ENCODE assay signal across 8 cellular contexts in the genomic region with DNA sequence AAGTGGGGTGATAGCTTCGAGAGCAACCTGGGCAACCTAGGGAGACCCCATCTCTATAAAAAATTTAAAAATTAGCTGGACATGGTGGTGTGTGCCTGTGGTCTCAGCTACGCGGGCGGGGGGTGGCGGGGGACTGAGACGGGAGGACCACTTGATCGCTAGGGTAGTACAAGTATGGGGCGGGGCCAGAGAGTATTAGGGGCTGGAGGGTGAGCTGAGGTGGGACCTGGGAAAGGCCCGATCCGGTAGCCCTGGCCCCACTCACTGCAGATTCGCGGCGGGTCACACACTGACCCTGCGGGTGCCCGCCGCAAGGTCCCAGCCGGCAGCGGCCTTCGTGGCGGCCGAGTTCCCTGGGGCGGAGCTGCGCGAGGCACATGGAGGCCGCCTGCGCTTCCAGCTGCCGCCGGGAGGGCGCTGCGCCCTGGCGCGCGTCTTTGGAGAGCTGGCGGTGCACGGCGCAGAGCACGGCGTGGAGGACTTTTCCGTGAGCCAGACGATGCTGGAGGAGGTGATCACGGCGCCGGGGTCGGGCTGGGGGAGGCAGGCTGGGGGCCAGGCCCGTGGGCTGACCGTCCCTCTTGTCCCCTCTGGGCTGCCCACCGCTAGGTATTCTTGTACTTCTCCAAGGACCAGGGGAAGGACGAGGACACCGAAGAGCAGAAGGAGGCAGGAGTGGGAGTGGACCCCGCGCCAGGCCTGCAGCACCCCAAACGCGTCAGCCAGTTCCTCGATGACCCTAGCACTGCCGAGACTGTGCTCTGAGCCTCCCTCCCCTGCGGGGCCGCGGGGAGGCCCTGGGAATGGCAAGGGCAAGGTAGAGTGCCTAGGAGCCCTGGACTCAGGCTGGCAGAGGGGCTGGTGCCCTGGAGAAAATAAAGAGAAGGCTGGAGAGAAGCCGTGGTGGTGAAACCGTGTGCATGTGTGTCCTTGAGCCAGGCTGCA. TPM values are rescaled to one million over a fixed set of nuclear protein-coding genes. Genes with fewer than 3 reads are reported as not detected.
DNase-seq lines count a peak whose midpoint lies in the region; ATAC-seq and TF ChIP-seq lines count a peak whose summit lies in the region.

No MANE protein-coding gene starts in this region.

- no peaks in the 10 kb centered on the region for H3K27me3 ChIP-seq in MG63
- no peaks in the 10 kb centered on the region for H3K27me3 ChIP-seq in lower lobe of right lung (ENCODE audit: low read depth)

- H3K4me1 Mint-ChIP-seq in stimulated activated naive CD8-positive, alpha-beta T cell treated with anti-CD3 and anti-CD28 coated beads, Interleukin-15, Interleukin-2, amounts not matched to agents 100 ng/mL and 50 ng/mL, for 24 hours (ENCODE audit: low read depth): peaks cover 33% of the 10 kb centered on the region

- intact Hi-C loops in lower lobe of right lung (cut with DNase I): no loop called here

- H3K9me3 Mint-ChIP-seq in stimulated activated naive CD8-positive, alpha-beta T cell treated with anti-CD3 and anti-CD28 coated beads, Interleukin-15, Interleukin-2, amounts not matched to agents 100 ng/mL and 50 ng/mL, for 24 hours: no peaks in the 10 kb centered on the region

- peak; percentile 77 for TF ChIP-seq CTCF in GM10266 (IDR thresholded peaks at IDR 0.05; ENCODE audit: control insufficient read depth, insufficient read depth, low read depth, missing control alignments)
- peak; percentile 96 for TF ChIP-seq CTCF in lower lobe of right lung (IDR thresholded peaks at IDR 0.05)

- H3K36me3 Mint-ChIP-seq in stimulated activated naive CD8-positive, alpha-beta T cell treated with anti-CD3 and anti-CD28 coated beads, Interleukin-15, Interleukin-2, amounts not matched to agents 100 ng/mL and 50 ng/mL, for 24 hours (ENCODE audit: low read depth): peaks cover 11% of the 10 kb centered on the region

- H3K4me3 ChIP-seq in MG63 (no peak overlapping the region), lower lobe of right lung (peak overlapping the region; percentile 73)

- H3K4me3 Mint-ChIP-seq in stimulated activated naive CD8-positive, alpha-beta T cell treated with anti-CD3 and anti-CD28 coated beads, Interleukin-15, Interleukin-2, amounts not matched to agents 100 ng/mL and 50 ng/mL, for 24 hours: peak overlapping the region; percentile 27

- no peaks in the 10 kb centered on the region for H3K9me3 ChIP-seq in MG63
- no peaks in the 10 kb centered on the region for H3K9me3 ChIP-seq in lower lobe of right lung

- ATAC-seq in lower lobe of right lung (peak; percentile 79 to 83), HG03354 (IDR thresholded peaks at IDR 0.05; ENCODE audit: poor library complexity, severe bottlenecking, unreplicated experiment) (no peak), GM21737 (IDR thresholded peaks at IDR 0.05; ENCODE audit: unreplicated experiment) (no peak)

- H3K4me1 ChIP-seq in lower lobe of right lung: peaks cover 54% of the 10 kb centered on the region

- H3K27ac ChIP-seq in lower lobe of right lung: peak overlapping the region; percentile 81

- no peak overlapping the region for H3K27ac Mint-ChIP-seq in stimulated activated naive CD8-positive, alpha-beta T cell treated with anti-CD3 and anti-CD28 coated beads, Interleukin-15, Interleukin-2, amounts not matched to agents 100 ng/mL and 50 ng/mL, for 24 hours

- DNase-seq in GM10266 (ENCODE audit: extremely low spot score) (peak; percentile 74), MG63 (peak; percentile 66), dermis microvascular lymphatic vessel endothelial cell (ENCODE audit: low read depth in 2 of 2) (peak; percentile 49 to 77), lower lobe of right lung (peak; percentile 89)
- DNase-seq in activated CD4-positive, alpha-beta T cell treated with anti-CD3 and anti-CD28 coated beads for 48 hours: peak; percentile 83

- no peaks in the 10 kb centered on the region for H3K36me3 ChIP-seq in MG63
- H3K36me3 ChIP-seq in lower lobe of right lung: no peaks in the 10 kb centered on the region

- H3K27me3 Mint-ChIP-seq in stimulated activated naive CD8-positive, alpha-beta T cell treated with anti-CD3 and anti-CD28 coated beads, Interleukin-15, Interleukin-2, amounts not matched to agents 100 ng/mL and 50 ng/mL, for 24 hours: no peaks in the 10 kb centered on the region

RNA-seq across cellular contexts. Expression of a gene that starts 2.0 kb away (rescaled TPM):
- total RNA-seq in MG63 (2014; rRNA removed; shearing (Covaris generic); ENCODE audit: low replicate concordance): not detected in 2 replicates
- total RNA-seq in dermis microvascular lymphatic vessel endothelial cell: 13.5 and 24.6 TPM in 2 replicates
- 83.5 TPM for total RNA-seq in lower lobe of right lung

RNA-seq across cellular contexts. Expression of a gene that starts 25.0 kb away (rescaled TPM):
- 0.26 and 4.3 TPM in 2 replicates for total RNA-seq in MG63 (2014; rRNA removed; shearing (Covaris generic); ENCODE audit: low replicate concordance)
- 3.7 and 4.6 TPM in 2 replicates for total RNA-seq in dermis microvascular lymphatic vessel endothelial cell
- total RNA-seq in lower lobe of right lung: 53.3 TPM

RNA-seq across cellular contexts. Expression of a gene that starts 30.2 kb away (rescaled TPM):
- total RNA-seq in MG63 (2014; rRNA removed; shearing (Covaris generic); ENCODE audit: low replicate concordance): 128 and 157 TPM in 2 replicates
- total RNA-seq in dermis microvascular lymphatic vessel endothelial cell: 87.6 and 89.4 TPM in 2 replicates
- 158 TPM for total RNA-seq in lower lobe of right lung

RNA-seq across cellular contexts. Expression of a gene that starts 38.5 kb away (rescaled TPM):
- 52.7 and 84.9 TPM in 2 replicates for total RNA-seq in MG63 (2014; rRNA removed; shearing (Covaris generic); ENCODE audit: low replicate concordance)
- 92.6 and 93.6 TPM in 2 replicates for total RNA-seq in dermis microvascular lymphatic vessel endothelial cell
- total RNA-seq in lower lobe of right lung: 158 TPM

RNA-seq across cellular contexts. Expression of a gene that starts 38.9 kb away (rescaled TPM):
- total RNA-seq in MG63 (2014; rRNA removed; shearing (Covaris generic); ENCODE audit: low replicate concordance): 293 and 320 TPM in 2 replicates
- total RNA-seq in dermis microvascular lymphatic vessel endothelial cell (461 and 469 TPM in 2 replicates), lower lobe of right lung (378 TPM)

Comparison
In these comparisons a context has a peak if more than half of its experiments do, and no peak if none do; other contexts are left out.
1. ATAC-seq: peak in lower lobe of right lung (2 of 2); none in HG03354 (single experiment) and GM21737 (single experiment).
2. RNA of a gene that starts 2.0 kb away (total RNA-seq): 83.5 TPM in lower lobe of right lung (single experiment) and 13.5 to 24.6 TPM in dermis microvascular lymphatic vessel endothelial cell; not detected in MG63; every median in the first group is over 10 times any median in the second.
3. Peak in every context shown above with its lines, with median percentiles within 50 percentile points of each other: DNase-seq.